26 cellular contexts compared by ENCODE assay signal in the genomic region with DNA sequence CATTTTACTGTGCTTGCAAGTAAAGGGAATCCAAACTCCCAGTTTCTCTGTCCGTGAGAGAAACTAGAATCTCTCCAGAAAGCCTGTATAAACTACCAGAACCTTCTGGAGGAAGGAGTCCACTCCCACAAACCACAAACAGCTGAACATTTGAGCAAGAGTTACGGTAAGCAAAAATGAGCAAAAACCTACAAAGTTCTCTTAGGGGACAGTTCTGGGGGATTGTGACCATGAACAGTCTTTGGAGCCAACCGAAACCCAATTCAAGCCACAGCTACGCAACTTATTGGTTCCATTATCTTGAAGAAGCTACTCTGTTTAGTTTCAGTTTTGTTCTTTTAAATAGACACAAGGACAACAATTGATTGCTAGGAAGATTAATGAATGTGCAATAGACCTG.
"Had no signal": no experiment of that assay in that cellular context is flagged by ENCODE, and none has a peak within 500 bp of the region (broad histone marks: within the 10 kb centered on the region; RNA-seq: fewer than 3 reads in every experiment).

No MANE protein-coding gene starts in this region.

- H3K4me1 ChIP-seq: adrenal gland, breast epithelium had no signal

- H3K36me3 ChIP-seq: adrenal gland, breast epithelium had no signal

- DNase-seq: activated CD4-positive, alpha-beta memory T cell treated with anti-CD3 and anti-CD28 coated beads, Interleukin-2, amount 10 ng/mL, durations not matched to agents 7 days and 5 days; activated CD4-positive, alpha-beta T cell treated with anti-CD3 and anti-CD28 coated beads, Interleukin-2, amount 50 U/mL, for 1 hour; activated CD4-positive, CD25-positive, alpha-beta regulatory T cell; activated gamma-delta T cell; activated naive CD4-positive, alpha-beta T cell treated with anti-CD3 and anti-CD28 coated beads, Interleukin-2, amount 10 ng/mL, durations not matched to agents 7 days and 5 days; activated naive CD8-positive, alpha-beta T cell treated with anti-CD3 and anti-CD28 coated beads, Interleukin-2, amount 10 ng/mL, durations not matched to agents 7 days and 5 days; activated T-cell treated with anti-CD3 and anti-CD28 coated beads for 4 hours; activated T-cell treated with anti-CD3 and anti-CD28 coated beads, Interleukin-2, amount 50 U/mL, for 48 hours; adrenal gland; anterior cingulate cortex; central memory CD4-positive, alpha-beta T cell; NCI-H1048; NCI-H146; NCI-H187 treated with DMSO at 0.1 percent for 48 hours; NCI-H2081 treated with DMSO at 0.1 percent for 48 hours; NCI-H446; NCI-H524; PC-9; SIG-M5; T-cell; T-helper 2 cell; T1000 had no signal

- H2AFZ ChIP-seq: PC-9 had no signal

- H3K27ac Mint-ChIP-seq: activated CD4-positive, alpha-beta memory T cell treated with anti-CD3 and anti-CD28 coated beads, Interleukin-2, amount 10 ng/mL, durations not matched to agents 7 days and 5 days; activated naive CD4-positive, alpha-beta T cell treated with anti-CD3 and anti-CD28 coated beads, Interleukin-2, amount 10 ng/mL, durations not matched to agents 7 days and 5 days; activated naive CD8-positive, alpha-beta T cell treated with anti-CD3 and anti-CD28 coated beads, Interleukin-2, amount 10 ng/mL, durations not matched to agents 7 days and 5 days; activated T-helper 17 cell treated with anti-CD3 and anti-CD28 coated beads, Interleukin-2, amount 50 U/mL, for 72 hours; T-cell had no signal

- ATAC-seq: activated T-helper 17 cell treated with anti-CD3 and anti-CD28 coated beads, Interleukin-2, amount 50 U/mL, for 72 hours; T-cell had no signal

- FAIRE-seq: TTC549 had no signal

- H3K36me3 Mint-ChIP-seq: activated naive CD4-positive, alpha-beta T cell treated with anti-CD3 and anti-CD28 coated beads, Interleukin-2, amount 10 ng/mL, durations not matched to agents 7 days and 5 days; activated naive CD8-positive, alpha-beta T cell treated with anti-CD3 and anti-CD28 coated beads, Interleukin-2, amount 10 ng/mL, durations not matched to agents 7 days and 5 days; T-cell had no signal

- H3K4me3 Mint-ChIP-seq: activated CD4-positive, alpha-beta memory T cell treated with anti-CD3 and anti-CD28 coated beads, Interleukin-2, amount 10 ng/mL, durations not matched to agents 7 days and 5 days; activated naive CD4-positive, alpha-beta T cell treated with anti-CD3 and anti-CD28 coated beads, Interleukin-2, amount 10 ng/mL, durations not matched to agents 7 days and 5 days; activated naive CD8-positive, alpha-beta T cell treated with anti-CD3 and anti-CD28 coated beads, Interleukin-2, amount 10 ng/mL, durations not matched to agents 7 days and 5 days; activated T-helper 17 cell treated with anti-CD3 and anti-CD28 coated beads, Interleukin-2, amount 50 U/mL, for 72 hours; T-cell had no signal

- H3K4me2 ChIP-seq: PC-9 had no signal

- H3K9me3 ChIP-seq: adrenal gland, breast epithelium had no signal

- H3K27ac ChIP-seq: adrenal gland, breast epithelium, PC-9, VCaP had no signal

- H3K4me3 ChIP-seq: adrenal gland, breast epithelium, PC-9 had no signal

- H3K27me3 Mint-ChIP-seq: activated CD4-positive, alpha-beta memory T cell treated with anti-CD3 and anti-CD28 coated beads, Interleukin-2, amount 10 ng/mL, durations not matched to agents 7 days and 5 days; activated naive CD4-positive, alpha-beta T cell treated with anti-CD3 and anti-CD28 coated beads, Interleukin-2, amount 10 ng/mL, durations not matched to agents 7 days and 5 days; activated naive CD8-positive, alpha-beta T cell treated with anti-CD3 and anti-CD28 coated beads, Interleukin-2, amount 10 ng/mL, durations not matched to agents 7 days and 5 days; activated T-helper 17 cell treated with anti-CD3 and anti-CD28 coated beads, Interleukin-2, amount 50 U/mL, for 72 hours had no signal

- H3K27me3 ChIP-seq: adrenal gland, breast epithelium had no signal

- H3K4me1 Mint-ChIP-seq: activated CD4-positive, alpha-beta memory T cell treated with anti-CD3 and anti-CD28 coated beads, Interleukin-2, amount 10 ng/mL, durations not matched to agents 7 days and 5 days; activated naive CD4-positive, alpha-beta T cell treated with anti-CD3 and anti-CD28 coated beads, Interleukin-2, amount 10 ng/mL, durations not matched to agents 7 days and 5 days; activated naive CD8-positive, alpha-beta T cell treated with anti-CD3 and anti-CD28 coated beads, Interleukin-2, amount 10 ng/mL, durations not matched to agents 7 days and 5 days; activated T-helper 17 cell treated with anti-CD3 and anti-CD28 coated beads, Interleukin-2, amount 50 U/mL, for 72 hours; T-cell had no signal
